In the genomic region with DNA sequence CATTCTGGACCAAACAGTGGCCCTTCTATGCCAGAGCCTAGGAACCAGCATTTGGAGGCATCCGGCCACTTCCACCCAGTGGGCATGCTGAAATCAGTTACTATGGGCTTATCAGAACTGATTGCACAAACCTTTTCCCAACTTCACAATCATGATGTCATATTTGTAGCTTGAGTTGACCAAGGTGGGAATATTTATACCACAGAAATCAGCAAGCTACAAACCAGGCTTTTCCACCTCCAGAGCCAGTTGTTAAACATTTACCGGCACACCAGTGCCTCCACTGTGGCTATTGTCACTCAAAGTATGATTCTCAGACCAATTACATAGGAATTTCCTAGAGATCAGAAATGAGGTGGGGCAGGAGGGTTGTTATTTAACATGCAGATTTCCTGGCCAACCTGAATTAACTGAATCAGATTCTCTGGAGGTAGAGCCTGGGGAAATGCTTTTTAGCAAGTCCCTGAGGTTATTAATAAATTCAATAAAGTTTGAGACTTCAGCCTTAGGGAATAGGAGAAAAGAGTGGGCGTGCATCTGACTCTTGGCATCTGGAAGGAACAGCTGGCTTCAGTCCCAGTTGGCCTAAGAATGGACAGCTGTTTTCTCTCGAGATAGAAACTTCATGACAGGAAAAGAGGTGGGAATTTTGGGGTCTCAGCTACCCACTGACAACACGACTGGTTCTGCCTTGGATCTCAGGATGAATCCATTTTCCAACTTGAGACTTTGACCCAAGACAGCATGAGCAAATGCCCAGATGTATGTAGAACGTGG, we compare ENCODE assay signal across 1 cellular context.
TF ChIP-seq lines count a peak whose summit lies in the region.

No MANE protein-coding gene starts in this region.

TF ChIP-seq in SK-N-SH, 30 proteins besides CTCF, POLR2A, EP300 and RAD21 (continued from another document):
- TF ChIP-seq ZBTB33 (IDR thresholded peaks at IDR 0.05; ENCODE audit: borderline replicate concordance, low read depth) (no peak), FOXJ3 (CRISPR knock-in tag; IDR thresholded peaks at IDR 0.05) (no peak), YY1 (IDR thresholded peaks at IDR 0.05; ENCODE audit: low read depth) (no peak), NFIC (IDR thresholded peaks at IDR 0.05; ENCODE audit: borderline replicate concordance) (0 out of 2 replicates have a peak, but pooled peaks have one; percentile 6)
TF ChIP-seq in SK-N-SH: peak in this region for 2.
